In the genomic region with DNA sequence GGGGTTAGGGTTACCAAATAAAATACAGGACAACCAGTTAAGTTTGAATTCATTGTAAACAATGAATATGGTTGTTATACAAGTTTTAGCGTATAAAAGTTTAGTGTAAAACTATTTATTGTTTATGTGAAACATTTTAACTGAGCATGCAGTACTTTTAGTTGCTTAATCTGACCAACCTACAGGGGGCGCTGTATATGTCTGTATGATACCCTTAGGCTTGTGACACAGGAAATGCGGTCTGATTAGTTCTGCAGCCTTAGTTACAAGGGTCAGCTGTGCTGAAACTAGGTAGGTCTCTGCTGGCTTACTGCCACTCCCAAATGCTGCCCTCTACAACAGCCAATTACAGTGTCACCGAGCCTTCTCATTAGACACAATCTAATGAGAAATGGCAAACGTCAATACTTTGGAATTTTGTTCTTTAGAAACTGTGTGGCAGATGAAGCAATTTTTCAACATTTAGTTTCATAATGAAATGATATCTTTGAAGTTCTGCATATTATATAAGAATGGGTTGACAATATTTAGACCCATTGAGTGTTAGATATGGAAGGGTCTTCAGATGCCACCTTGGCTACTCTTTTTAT, we compare ENCODE assay signal across 9 cellular contexts. TPM values are rescaled to one million over a fixed set of nuclear protein-coding genes. Genes with fewer than 3 reads are reported as not detected.
DNase-seq lines count a peak whose midpoint lies in the region; ATAC-seq, FAIRE-seq and TF ChIP-seq lines count a peak whose summit lies in the region.
"Had no signal": no experiment of that assay in that cellular context is flagged by ENCODE, and none has a peak within 500 bp of the region (broad histone marks: within the 10 kb centered on the region; RNA-seq: fewer than 3 reads in every experiment).

No MANE protein-coding gene starts in this region.

- WGBS in GM23248 (ENCODE audit: low coverage in 1 of 2, low lambda C conversion rate in 2 of 2, missing lambda C conversion rate in 2 of 2), 2 experiments: 57 to 59% methylated on average over 5 of the region's 5 CpGs
- 42 to 58% (median 48%) methylated on average over 5 of the region's 5 CpGs for WGBS in small intestine, 3 donors
- 52 to 59% methylated on average over 5 of the region's 5 CpGs for WGBS in upper lobe of left lung, 2 donors

- no peak overlapping the region for H3K9ac ChIP-seq in GM23248

- peaks cover 4% of the 10 kb centered on the region; the same call in 1 of the 2 replicates for H3K4me1 ChIP-seq in GM23248 (ENCODE audit: insufficient read depth)
- no peaks in the 10 kb centered on the region for H3K4me1 ChIP-seq in small intestine (ENCODE audit: control insufficient read depth in 2 of 2, insufficient read depth in 1 of 2, low read depth in 1 of 2, low read length in 1 of 2)
- no peaks in the 10 kb centered on the region for H3K4me1 ChIP-seq in upper lobe of left lung

- H3K9me3 Mint-ChIP-seq in activated CD8-positive, alpha-beta memory T cell treated with anti-CD3 and anti-CD28 coated beads, Interleukin-2, amount 10 ng/mL, durations not matched to agents 7 days and 5 days (ENCODE audit: low read depth): peaks cover 3% of the 10 kb centered on the region

- H3K79me2 ChIP-seq in GM23248 (ENCODE audit: insufficient read depth): peaks cover 43% of the 10 kb centered on the region

- no peaks in the 10 kb centered on the region for H4K20me1 ChIP-seq in GM23248 (ENCODE audit: insufficient read depth)

- no peak overlapping the region for H3K27ac Mint-ChIP-seq in activated CD8-positive, alpha-beta memory T cell treated with anti-CD3 and anti-CD28 coated beads, Interleukin-2, amount 10 ng/mL, durations not matched to agents 7 days and 5 days
- H3K27ac Mint-ChIP-seq: dendritic cell treated with granulocyte-macrophage colony-stimulating factor and Interleukin-4, amounts not matched to agents 40 ng/mL and 50 ng/mL, for 4 days had no signal

- no peaks in the 10 kb centered on the region; the same call in 1 of the 2 replicates for H3F3A ChIP-seq in GM23248 (ENCODE audit: insufficient read depth)

- H3K36me3 ChIP-seq in GM23248 (ENCODE audit: low read depth): no peaks in the 10 kb centered on the region
- no peaks in the 10 kb centered on the region for H3K36me3 ChIP-seq in small intestine (ENCODE audit: control insufficient read depth in 2 of 2, insufficient read depth in 2 of 2, low read length in 2 of 2)
- H3K36me3 ChIP-seq in upper lobe of left lung: no peaks in the 10 kb centered on the region

- peak in 1 of 6 experiments; percentile 21 for TF ChIP-seq CTCF in upper lobe of left lung (IDR thresholded peaks at IDR 0.05)

- no peak overlapping the region for H3K4me3 Mint-ChIP-seq in activated CD8-positive, alpha-beta memory T cell treated with anti-CD3 and anti-CD28 coated beads, Interleukin-2, amount 10 ng/mL, durations not matched to agents 7 days and 5 days
- H3K4me3 Mint-ChIP-seq: dendritic cell treated with granulocyte-macrophage colony-stimulating factor and Interleukin-4, amounts not matched to agents 40 ng/mL and 50 ng/mL, for 4 days had no signal

- H3K9me3 ChIP-seq in GM23248 (ENCODE audit: low read depth) (peaks cover 1% of the 10 kb centered on the region), small intestine (ENCODE audit: control insufficient read depth, low read depth) (no peaks in the 10 kb centered on the region), upper lobe of left lung (peaks cover 2 to 9% (median 5%) of the 10 kb centered on the region in 4 donors)

- H3K27me3 ChIP-seq in GM23248 (replicated peaks; ENCODE audit: insufficient read depth) (no peaks in the 10 kb centered on the region), small intestine (ENCODE audit: control insufficient read depth in 2 of 2, insufficient read depth in 2 of 2, low read length in 2 of 2) (no peaks in the 10 kb centered on the region), upper lobe of left lung (no peaks in the 10 kb centered on the region)

- intact Hi-C loops in Right ventricle myocardium superior (cut with DNase I): no loop called here

- no peak for ATAC-seq in activated CD8-positive, alpha-beta memory T cell treated with anti-CD3 and anti-CD28 coated beads, Interleukin-2, amount 10 ng/mL, durations not matched to agents 7 days and 5 days
- no peak for ATAC-seq in upper lobe of left lung (ENCODE audit: low FRiP score in 2 of 2)
- ATAC-seq in Right ventricle myocardium superior (ENCODE audit: poor library complexity): no peak

- no peak for TF ChIP-seq EP300 in upper lobe of left lung (IDR thresholded peaks at IDR 0.05)

- H3K27ac ChIP-seq in GM23248: no peak overlapping the region
- H3K27ac ChIP-seq in small intestine (ENCODE audit: low read depth in 1 of 2, low read length in 1 of 2): no peak overlapping the region
- H3K27ac ChIP-seq in upper lobe of left lung: no peak overlapping the region

- no peak for FAIRE-seq in small intestine (lab: Jason Lieb, UNC)

- no peaks in the 10 kb centered on the region for H3K4me1 Mint-ChIP-seq in activated CD8-positive, alpha-beta memory T cell treated with anti-CD3 and anti-CD28 coated beads, Interleukin-2, amount 10 ng/mL, durations not matched to agents 7 days and 5 days

- CTCF ChIA-PET in activated CD8-positive, alpha-beta memory T cell treated with anti-CD3 and anti-CD28 coated beads, Interleukin-2, amount 10 ng/mL, durations not matched to agents 7 days and 5 days (lab: Charles Lee): no interaction called here

- no peak overlapping the region for H2AFZ ChIP-seq in GM23248

- no peaks in the 10 kb centered on the region for H3K36me3 Mint-ChIP-seq in activated CD8-positive, alpha-beta memory T cell treated with anti-CD3 and anti-CD28 coated beads, Interleukin-2, amount 10 ng/mL, durations not matched to agents 7 days and 5 days

- H3K4me3 ChIP-seq in GM23248 (no peak overlapping the region), small intestine (ENCODE audit: low read depth in 1 of 2, low read length in 2 of 2) (no peak overlapping the region), upper lobe of left lung (no peak overlapping the region)
- no peak overlapping the region for H3K4me3 ChIP-seq in Jurkat, Clone E6-1 (ENCODE audit: low read length)

- no peaks in the 10 kb centered on the region for H3K27me3 Mint-ChIP-seq in activated CD8-positive, alpha-beta memory T cell treated with anti-CD3 and anti-CD28 coated beads, Interleukin-2, amount 10 ng/mL, durations not matched to agents 7 days and 5 days
- H3K27me3 Mint-ChIP-seq: dendritic cell treated with granulocyte-macrophage colony-stimulating factor and Interleukin-4, amounts not matched to agents 40 ng/mL and 50 ng/mL, for 4 days had no signal

- no peak overlapping the region for H3K4me2 ChIP-seq in GM23248 (ENCODE audit: unreplicated experiment)

- no peak for TF ChIP-seq POLR2A in upper lobe of left lung (IDR thresholded peaks at IDR 0.05)

- H3K9me2 ChIP-seq in GM23248 (ENCODE audit: insufficient read depth): no peaks in the 10 kb centered on the region

- in situ Hi-C loops in GM23248 (cut with MboI): no loop called here

- peak; percentile 40 for DNase-seq in activated CD8-positive, alpha-beta memory T cell treated with anti-CD3 and anti-CD28 coated beads, Interleukin-2, amount 10 ng/mL, durations not matched to agents 7 days and 5 days
- DNase-seq in activated CD8-positive, alpha-beta memory T cell treated with anti-CD3 and anti-CD28 coated beads for 24 hours: no peak
- DNase-seq in GM23248 (peak; percentile 28), small intestine (peak; percentile 11), upper lobe of left lung (no peak), Right ventricle myocardium superior (no peak)
- peak; percentile 65 for DNase-seq in Jurkat, Clone E6-1 (ENCODE audit: low read depth, low spot score)
- DNase-seq in activated CD4-positive, alpha-beta T cell treated with anti-CD3 and anti-CD28 coated beads, Interleukin-2, amount 50 U/mL, for 48 hours: peak; percentile 0 to 8

RNA-seq across cellular contexts. Expression of a gene that starts 56.2 kb away (rescaled TPM):
- total RNA-seq in activated CD8-positive, alpha-beta memory T cell treated with anti-CD3 and anti-CD28 coated beads, Interleukin-2, amount 10 ng/mL, durations not matched to agents 7 days and 5 days: 1 to 10 TPM in 1 of 2 experiments, not detected in 1; 1.1 TPM
- total RNA-seq in GM23248 (2014; rRNA removed; shearing (Covaris generic)): 14.4 and 14.7 TPM in 2 replicates
- polyA plus RNA-seq in GM23248 (2016; fragmentation: Nextera tagmentation; extraction: Ambion mirVana): 16.0 and 17.4 TPM in 2 replicates
- polyA plus RNA-seq in Jurkat, Clone E6-1 (2012; ENCODE audit: insufficient read depth, insufficient read length): not detected
- polyA plus RNA-seq in small intestine: under 1 TPM in 1 of 3 donors, not detected in 2; 0.27 TPM
- total RNA-seq in upper lobe of left lung: 10 to 100 TPM in 2 of 6 donors, 1 to 10 TPM in 4; 1.5 to 11.5 (median 6.8) TPM
- 0.46 TPM for total RNA-seq in Right ventricle myocardium superior

Comparison
In these comparisons a context has a peak if more than half of its experiments do, and no peak if none do; other contexts are left out.
1. DNase-seq: peak in activated CD8-positive, alpha-beta memory T cell treated with anti-CD3 and anti-CD28 coated beads, Interleukin-2, amount 10 ng/mL, durations not matched to agents 7 days and 5 days (single experiment), GM23248 (single experiment), Jurkat, Clone E6-1 (single experiment), activated CD4-positive, alpha-beta T cell treated with anti-CD3 and anti-CD28 coated beads, Interleukin-2, amount 50 U/mL, for 48 hours (2 of 2) and small intestine (single experiment); none in activated CD8-positive, alpha-beta memory T cell treated with anti-CD3 and anti-CD28 coated beads for 24 hours (single experiment), upper lobe of left lung (0 of 2) and Right ventricle myocardium superior (single experiment).